2 cellular contexts compared by ENCODE assay signal in the genomic region with DNA sequence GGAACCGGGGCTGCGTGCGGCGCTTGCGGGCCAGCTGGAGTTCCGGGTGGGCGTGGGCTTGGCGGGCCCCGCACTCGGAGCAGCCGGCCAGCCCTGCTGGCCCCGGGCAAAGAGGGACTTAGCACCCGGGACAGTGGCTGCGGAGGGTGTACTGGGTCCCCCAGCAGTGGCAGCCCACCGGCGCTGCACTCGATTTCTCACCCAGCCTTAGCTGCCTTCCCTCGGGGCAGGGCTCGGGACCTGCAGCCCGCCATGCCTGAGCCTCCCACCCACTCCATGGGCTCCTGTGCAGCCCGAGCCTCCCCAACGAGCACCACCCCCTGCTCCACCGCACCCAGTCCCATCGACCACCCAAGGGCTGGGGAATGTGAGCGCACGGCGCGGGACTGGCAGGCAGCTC. TPM values are rescaled to one million over a fixed set of nuclear protein-coding genes. Genes with fewer than 3 reads are reported as not detected.
"Had no signal": no experiment of that assay in that cellular context is flagged by ENCODE, and none has a peak within 500 bp of the region (broad histone marks: within the 10 kb centered on the region; RNA-seq: fewer than 3 reads in every experiment).

No MANE protein-coding gene starts in this region.

RNA-seq across cellular contexts. Expression of a gene that starts 11.7 kb away (rescaled TPM):
- total RNA-seq: left ventricle myocardium inferior, left ventricle myocardium superior had no signal
